ENCODE assay signal across 1 cellular context in the genomic region with DNA sequence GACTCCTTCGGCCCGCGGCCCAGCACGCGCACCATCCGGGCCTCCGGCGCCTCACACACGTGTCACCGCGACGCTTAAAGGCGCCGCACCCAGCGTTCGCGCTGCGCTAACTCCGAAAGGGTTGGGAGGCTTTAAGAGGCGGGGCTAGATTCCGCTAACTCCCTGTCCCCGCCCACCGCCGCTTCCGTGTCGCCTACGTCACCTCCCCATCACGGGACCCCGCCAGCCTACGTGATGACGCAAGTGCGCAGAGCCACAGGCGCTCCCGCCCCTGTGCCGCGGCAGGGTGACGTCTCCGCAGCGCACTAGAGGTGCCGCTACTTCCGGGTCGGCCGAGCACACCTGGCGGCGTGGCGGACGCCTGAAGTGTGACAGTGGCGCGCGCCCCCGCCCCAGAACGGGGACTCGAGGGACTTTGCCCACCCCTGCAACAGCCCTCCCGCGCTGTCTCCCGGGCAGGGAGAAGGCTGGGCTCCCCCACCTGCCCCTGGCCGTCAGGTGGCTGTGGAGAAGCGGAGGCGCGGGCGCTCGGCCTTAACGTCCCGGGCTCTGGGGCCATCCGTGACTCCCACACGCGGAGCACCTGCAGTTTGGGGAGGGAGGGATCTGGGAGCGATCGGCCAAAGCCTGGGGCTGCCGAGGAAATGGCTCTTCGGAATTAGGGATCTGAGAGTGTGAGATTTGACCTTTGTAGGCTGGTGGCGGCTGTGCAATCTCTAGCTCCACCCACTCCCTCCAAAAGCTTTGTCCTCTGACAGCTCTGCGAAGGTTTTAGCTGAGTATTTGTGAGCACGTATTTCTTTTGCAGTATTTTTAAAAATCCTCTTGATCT.
TF ChIP-seq lines count a peak whose summit lies in the region.

A gene (minus strand): TSS at position 35 of the 832 bp plus-strand sequence. CDS start 4,451 bp downstream, outside the sequence.

TF ChIP-seq in HepG2, 621 proteins besides CTCF, POLR2A, EP300 and RAD21 (continued from another document and continues in another):
- TF ChIP-seq, protein P1, sequence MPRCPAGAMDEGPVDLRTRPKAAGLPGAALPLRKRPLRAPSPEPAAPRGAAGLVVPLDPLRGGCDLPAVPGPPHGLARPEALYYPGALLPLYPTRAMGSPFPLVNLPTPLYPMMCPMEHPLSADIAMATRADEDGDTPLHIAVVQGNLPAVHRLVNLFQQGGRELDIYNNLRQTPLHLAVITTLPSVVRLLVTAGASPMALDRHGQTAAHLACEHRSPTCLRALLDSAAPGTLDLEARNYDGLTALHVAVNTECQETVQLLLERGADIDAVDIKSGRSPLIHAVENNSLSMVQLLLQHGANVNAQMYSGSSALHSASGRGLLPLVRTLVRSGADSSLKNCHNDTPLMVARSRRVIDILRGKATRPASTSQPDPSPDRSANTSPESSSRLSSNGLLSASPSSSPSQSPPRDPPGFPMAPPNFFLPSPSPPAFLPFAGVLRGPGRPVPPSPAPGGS (CRISPR knock-in tag; IDR thresholded peaks at IDR 0.05): peak; percentile 99
- TF ChIP-seq ZNF10 (CRISPR knock-in tag; IDR thresholded peaks at IDR 0.05; ENCODE audit: borderline replicate concordance, low read depth) (0 out of 2 replicates have a peak, but pooled peaks have one; percentile 65), MEIS1 (CRISPR knock-in tag; IDR thresholded peaks at IDR 0.05; ENCODE audit: borderline replicate concordance) (peak; percentile 97), ZNF570 (CRISPR knock-in tag; IDR thresholded peaks at IDR 0.05; ENCODE audit: borderline replicate concordance) (no peak), SALL1 (CRISPR knock-in tag; IDR thresholded peaks at IDR 0.05) (peak; percentile 99), YEATS2 (CRISPR knock-in tag; IDR thresholded peaks at IDR 0.05; ENCODE audit: borderline replicate concordance) (peak; percentile 98), FOSL1 (CRISPR knock-in tag; IDR thresholded peaks at IDR 0.05; ENCODE audit: borderline replicate concordance) (peak; percentile 46; the same call in 1 of the 2 replicates), ZNF143 (CRISPR knock-in tag; IDR thresholded peaks at IDR 0.05) (no peak), KDM2A (CRISPR knock-in tag; IDR thresholded peaks at IDR 0.05; ENCODE audit: borderline replicate concordance, low read depth) (peak; percentile 97), ZNF75D (CRISPR knock-in tag; IDR thresholded peaks at IDR 0.05; ENCODE audit: borderline replicate concordance) (no peak), FLYWCH1 (CRISPR knock-in tag; IDR thresholded peaks at IDR 0.05) (no peak; the same call in 1 of the 2 replicates), ZNF878 (CRISPR knock-in tag; IDR thresholded peaks at IDR 0.05) (peak; percentile 92; the same call in 1 of the 2 replicates), ZNF331 (CRISPR knock-in tag; IDR thresholded peaks at IDR 0.05) (peak; percentile 93), SIN3B (IDR thresholded peaks at IDR 0.05; ENCODE audit: low read length) (peak; percentile 20; the same call in 1 of the 2 replicates), ZNF260 (CRISPR knock-in tag; IDR thresholded peaks at IDR 0.05; ENCODE audit: borderline replicate concordance, low read depth) (peak; percentile 87; the same call in 1 of the 2 replicates), NONO (IDR thresholded peaks at IDR 0.05) (no peak), NONO (CRISPR knock-in tag; conservative IDR thresholded peaks at IDR 0.05) (peak; percentile 99), TGIF2 (CRISPR knock-in tag; IDR thresholded peaks at IDR 0.05) (peak; percentile 85), KLF6 (CRISPR knock-in tag; IDR thresholded peaks at IDR 0.05) (peak; percentile 76), SETDB1 (CRISPR knock-in tag; IDR thresholded peaks at IDR 0.05; ENCODE audit: borderline replicate concordance) (no peak), MAFK (conservative IDR thresholded peaks at IDR 0.05 in 1 of 2, IDR thresholded peaks at IDR 0.05 in 1 of 2; ENCODE audit: low read length in 2 of 2) (no peak), NR1H2 (CRISPR knock-in tag; IDR thresholded peaks at IDR 0.05; ENCODE audit: borderline replicate concordance, low read depth) (no peak; the same call in 1 of the 2 replicates), ESRRA (CRISPR knock-in tag; IDR thresholded peaks at IDR 0.05; ENCODE audit: low read depth) (peak; percentile 90), ZNF546 (CRISPR knock-in tag; conservative IDR thresholded peaks at IDR 0.05) (no peak), YEATS4 (CRISPR knock-in tag; IDR thresholded peaks at IDR 0.05; ENCODE audit: borderline replicate concordance) (peak; percentile 99), ZKSCAN8 (CRISPR knock-in tag; IDR thresholded peaks at IDR 0.05; ENCODE audit: borderline replicate concordance) (peak; percentile 72; the same call in 1 of the 2 replicates), SOX6 (IDR thresholded peaks at IDR 0.05) (no peak), SOX6 (CRISPR knock-in tag; IDR thresholded peaks at IDR 0.05) (peak; percentile 88), ZNF501 (CRISPR knock-in tag; IDR thresholded peaks at IDR 0.05) (peak; percentile 100), HHEX (CRISPR knock-in tag; IDR thresholded peaks at IDR 0.05) (0 out of 2 replicates have a peak, but pooled peaks have one; percentile 9), ISX (CRISPR knock-in tag; conservative IDR thresholded peaks at IDR 0.05) (no peak)
- TF ChIP-seq, protein P2, sequence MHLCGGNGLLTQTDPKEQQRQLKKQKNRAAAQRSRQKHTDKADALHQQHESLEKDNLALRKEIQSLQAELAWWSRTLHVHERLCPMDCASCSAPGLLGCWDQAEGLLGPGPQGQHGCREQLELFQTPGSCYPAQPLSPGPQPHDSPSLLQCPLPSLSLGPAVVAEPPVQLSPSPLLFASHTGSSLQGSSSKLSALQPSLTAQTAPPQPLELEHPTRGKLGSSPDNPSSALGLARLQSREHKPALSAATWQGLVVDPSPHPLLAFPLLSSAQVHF (CRISPR knock-in tag; IDR thresholded peaks at IDR 0.05): peak; percentile 91
- TF ChIP-seq, protein P3, sequence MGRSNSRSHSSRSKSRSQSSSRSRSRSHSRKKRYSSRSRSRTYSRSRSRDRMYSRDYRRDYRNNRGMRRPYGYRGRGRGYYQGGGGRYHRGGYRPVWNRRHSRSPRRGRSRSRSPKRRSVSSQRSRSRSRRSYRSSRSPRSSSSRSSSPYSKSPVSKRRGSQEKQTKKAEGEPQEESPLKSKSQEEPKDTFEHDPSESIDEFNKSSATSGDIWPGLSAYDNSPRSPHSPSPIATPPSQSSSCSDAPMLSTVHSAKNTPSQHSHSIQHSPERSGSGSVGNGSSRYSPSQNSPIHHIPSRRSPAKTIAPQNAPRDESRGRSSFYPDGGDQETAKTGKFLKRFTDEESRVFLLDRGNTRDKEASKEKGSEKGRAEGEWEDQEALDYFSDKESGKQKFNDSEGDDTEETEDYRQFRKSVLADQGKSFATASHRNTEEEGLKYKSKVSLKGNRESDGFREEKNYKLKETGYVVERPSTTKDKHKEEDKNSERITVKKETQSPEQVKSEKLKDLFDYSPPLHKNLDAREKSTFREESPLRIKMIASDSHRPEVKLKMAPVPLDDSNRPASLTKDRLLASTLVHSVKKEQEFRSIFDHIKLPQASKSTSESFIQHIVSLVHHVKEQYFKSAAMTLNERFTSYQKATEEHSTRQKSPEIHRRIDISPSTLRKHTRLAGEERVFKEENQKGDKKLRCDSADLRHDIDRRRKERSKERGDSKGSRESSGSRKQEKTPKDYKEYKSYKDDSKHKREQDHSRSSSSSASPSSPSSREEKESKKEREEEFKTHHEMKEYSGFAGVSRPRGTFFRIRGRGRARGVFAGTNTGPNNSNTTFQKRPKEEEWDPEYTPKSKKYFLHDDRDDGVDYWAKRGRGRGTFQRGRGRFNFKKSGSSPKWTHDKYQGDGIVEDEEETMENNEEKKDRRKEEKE (IDR thresholded peaks at IDR 0.05): no peak
- TF ChIP-seq, protein P4, sequence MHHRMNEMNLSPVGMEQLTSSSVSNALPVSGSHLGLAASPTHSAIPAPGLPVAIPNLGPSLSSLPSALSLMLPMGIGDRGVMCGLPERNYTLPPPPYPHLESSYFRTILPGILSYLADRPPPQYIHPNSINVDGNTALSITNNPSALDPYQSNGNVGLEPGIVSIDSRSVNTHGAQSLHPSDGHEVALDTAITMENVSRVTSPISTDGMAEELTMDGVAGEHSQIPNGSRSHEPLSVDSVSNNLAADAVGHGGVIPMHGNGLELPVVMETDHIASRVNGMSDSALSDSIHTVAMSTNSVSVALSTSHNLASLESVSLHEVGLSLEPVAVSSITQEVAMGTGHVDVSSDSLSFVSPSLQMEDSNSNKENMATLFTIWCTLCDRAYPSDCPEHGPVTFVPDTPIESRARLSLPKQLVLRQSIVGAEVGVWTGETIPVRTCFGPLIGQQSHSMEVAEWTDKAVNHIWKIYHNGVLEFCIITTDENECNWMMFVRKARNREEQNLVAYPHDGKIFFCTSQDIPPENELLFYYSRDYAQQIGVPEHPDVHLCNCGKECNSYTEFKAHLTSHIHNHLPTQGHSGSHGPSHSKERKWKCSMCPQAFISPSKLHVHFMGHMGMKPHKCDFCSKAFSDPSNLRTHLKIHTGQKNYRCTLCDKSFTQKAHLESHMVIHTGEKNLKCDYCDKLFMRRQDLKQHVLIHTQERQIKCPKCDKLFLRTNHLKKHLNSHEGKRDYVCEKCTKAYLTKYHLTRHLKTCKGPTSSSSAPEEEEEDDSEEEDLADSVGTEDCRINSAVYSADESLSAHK (CRISPR knock-in tag; IDR thresholded peaks at IDR 0.05; ENCODE audit: borderline replicate concordance): no peak; the same call in 1 of the 2 replicates
- TF ChIP-seq, protein P5, sequence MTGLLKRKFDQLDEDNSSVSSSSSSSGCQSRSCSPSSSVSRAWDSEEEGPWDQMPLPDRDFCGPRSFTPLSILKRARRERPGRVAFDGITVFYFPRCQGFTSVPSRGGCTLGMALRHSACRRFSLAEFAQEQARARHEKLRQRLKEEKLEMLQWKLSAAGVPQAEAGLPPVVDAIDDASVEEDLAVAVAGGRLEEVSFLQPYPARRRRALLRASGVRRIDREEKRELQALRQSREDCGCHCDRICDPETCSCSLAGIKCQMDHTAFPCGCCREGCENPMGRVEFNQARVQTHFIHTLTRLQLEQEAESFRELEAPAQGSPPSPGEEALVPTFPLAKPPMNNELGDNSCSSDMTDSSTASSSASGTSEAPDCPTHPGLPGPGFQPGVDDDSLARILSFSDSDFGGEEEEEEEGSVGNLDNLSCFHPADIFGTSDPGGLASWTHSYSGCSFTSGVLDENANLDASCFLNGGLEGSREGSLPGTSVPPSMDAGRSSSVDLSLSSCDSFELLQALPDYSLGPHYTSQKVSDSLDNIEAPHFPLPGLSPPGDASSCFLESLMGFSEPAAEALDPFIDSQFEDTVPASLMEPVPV (CRISPR knock-in tag; IDR thresholded peaks at IDR 0.05): peak; percentile 99
- TF ChIP-seq, protein P6, sequence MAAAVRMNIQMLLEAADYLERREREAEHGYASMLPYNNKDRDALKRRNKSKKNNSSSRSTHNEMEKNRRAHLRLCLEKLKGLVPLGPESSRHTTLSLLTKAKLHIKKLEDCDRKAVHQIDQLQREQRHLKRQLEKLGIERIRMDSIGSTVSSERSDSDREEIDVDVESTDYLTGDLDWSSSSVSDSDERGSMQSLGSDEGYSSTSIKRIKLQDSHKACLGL (CRISPR knock-in tag; IDR thresholded peaks at IDR 0.05): peak; percentile 97
- TF ChIP-seq, protein P7, sequence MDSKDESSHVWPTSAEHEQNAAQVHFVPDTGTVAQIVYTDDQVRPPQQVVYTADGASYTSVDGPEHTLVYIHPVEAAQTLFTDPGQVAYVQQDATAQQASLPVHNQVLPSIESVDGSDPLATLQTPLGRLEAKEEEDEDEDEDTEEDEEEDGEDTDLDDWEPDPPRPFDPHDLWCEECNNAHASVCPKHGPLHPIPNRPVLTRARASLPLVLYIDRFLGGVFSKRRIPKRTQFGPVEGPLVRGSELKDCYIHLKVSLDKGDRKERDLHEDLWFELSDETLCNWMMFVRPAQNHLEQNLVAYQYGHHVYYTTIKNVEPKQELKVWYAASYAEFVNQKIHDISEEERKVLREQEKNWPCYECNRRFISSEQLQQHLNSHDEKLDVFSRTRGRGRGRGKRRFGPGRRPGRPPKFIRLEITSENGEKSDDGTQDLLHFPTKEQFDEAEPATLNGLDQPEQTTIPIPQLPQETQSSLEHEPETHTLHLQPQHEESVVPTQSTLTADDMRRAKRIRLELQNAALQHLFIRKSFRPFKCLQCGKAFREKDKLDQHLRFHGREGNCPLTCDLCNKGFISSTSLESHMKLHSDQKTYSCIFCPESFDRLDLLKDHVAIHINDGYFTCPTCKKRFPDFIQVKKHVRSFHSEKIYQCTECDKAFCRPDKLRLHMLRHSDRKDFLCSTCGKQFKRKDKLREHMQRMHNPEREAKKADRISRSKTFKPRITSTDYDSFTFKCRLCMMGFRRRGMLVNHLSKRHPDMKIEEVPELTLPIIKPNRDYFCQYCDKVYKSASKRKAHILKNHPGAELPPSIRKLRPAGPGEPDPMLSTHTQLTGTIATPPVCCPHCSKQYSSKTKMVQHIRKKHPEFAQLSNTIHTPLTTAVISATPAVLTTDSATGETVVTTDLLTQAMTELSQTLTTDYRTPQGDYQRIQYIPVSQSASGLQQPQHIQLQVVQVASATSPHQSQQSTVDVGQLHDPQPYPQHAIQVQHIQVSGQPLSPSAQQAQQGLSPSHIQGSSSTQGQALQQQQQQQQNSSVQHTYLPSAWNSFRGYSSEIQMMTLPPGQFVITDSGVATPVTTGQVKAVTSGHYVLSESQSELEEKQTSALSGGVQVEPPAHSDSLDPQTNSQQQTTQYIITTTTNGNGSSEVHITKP (CRISPR knock-in tag; IDR thresholded peaks at IDR 0.05; ENCODE audit: low read depth): peak; percentile 55; the same call in 1 of the 2 replicates
- TF ChIP-seq, protein P8, sequence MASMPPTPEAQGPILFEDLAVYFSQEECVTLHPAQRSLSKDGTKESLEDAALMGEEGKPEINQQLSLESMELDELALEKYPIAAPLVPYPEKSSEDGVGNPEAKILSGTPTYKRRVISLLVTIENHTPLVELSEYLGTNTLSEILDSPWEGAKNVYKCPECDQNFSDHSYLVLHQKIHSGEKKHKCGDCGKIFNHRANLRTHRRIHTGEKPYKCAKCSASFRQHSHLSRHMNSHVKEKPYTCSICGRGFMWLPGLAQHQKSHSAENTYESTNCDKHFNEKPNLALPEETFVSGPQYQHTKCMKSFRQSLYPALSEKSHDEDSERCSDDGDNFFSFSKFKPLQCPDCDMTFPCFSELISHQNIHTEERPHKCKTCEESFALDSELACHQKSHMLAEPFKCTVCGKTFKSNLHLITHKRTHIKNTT (CRISPR knock-in tag; IDR thresholded peaks at IDR 0.05): 0 out of 2 replicates have a peak, but pooled peaks have one; percentile 92
- TF ChIP-seq, protein P9, sequence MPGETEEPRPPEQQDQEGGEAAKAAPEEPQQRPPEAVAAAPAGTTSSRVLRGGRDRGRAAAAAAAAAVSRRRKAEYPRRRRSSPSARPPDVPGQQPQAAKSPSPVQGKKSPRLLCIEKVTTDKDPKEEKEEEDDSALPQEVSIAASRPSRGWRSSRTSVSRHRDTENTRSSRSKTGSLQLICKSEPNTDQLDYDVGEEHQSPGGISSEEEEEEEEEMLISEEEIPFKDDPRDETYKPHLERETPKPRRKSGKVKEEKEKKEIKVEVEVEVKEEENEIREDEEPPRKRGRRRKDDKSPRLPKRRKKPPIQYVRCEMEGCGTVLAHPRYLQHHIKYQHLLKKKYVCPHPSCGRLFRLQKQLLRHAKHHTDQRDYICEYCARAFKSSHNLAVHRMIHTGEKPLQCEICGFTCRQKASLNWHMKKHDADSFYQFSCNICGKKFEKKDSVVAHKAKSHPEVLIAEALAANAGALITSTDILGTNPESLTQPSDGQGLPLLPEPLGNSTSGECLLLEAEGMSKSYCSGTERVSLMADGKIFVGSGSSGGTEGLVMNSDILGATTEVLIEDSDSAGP (CRISPR knock-in tag; IDR thresholded peaks at IDR 0.05; ENCODE audit: borderline replicate concordance): peak; percentile 100
- TF ChIP-seq, protein P10, sequence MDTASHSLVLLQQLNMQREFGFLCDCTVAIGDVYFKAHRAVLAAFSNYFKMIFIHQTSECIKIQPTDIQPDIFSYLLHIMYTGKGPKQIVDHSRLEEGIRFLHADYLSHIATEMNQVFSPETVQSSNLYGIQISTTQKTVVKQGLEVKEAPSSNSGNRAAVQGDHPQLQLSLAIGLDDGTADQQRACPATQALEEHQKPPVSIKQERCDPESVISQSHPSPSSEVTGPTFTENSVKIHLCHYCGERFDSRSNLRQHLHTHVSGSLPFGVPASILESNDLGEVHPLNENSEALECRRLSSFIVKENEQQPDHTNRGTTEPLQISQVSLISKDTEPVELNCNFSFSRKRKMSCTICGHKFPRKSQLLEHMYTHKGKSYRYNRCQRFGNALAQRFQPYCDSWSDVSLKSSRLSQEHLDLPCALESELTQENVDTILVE (CRISPR knock-in tag; IDR thresholded peaks at IDR 0.05): peak; percentile 98
